8 cellular contexts compared by ENCODE assay signal in the genomic region with DNA sequence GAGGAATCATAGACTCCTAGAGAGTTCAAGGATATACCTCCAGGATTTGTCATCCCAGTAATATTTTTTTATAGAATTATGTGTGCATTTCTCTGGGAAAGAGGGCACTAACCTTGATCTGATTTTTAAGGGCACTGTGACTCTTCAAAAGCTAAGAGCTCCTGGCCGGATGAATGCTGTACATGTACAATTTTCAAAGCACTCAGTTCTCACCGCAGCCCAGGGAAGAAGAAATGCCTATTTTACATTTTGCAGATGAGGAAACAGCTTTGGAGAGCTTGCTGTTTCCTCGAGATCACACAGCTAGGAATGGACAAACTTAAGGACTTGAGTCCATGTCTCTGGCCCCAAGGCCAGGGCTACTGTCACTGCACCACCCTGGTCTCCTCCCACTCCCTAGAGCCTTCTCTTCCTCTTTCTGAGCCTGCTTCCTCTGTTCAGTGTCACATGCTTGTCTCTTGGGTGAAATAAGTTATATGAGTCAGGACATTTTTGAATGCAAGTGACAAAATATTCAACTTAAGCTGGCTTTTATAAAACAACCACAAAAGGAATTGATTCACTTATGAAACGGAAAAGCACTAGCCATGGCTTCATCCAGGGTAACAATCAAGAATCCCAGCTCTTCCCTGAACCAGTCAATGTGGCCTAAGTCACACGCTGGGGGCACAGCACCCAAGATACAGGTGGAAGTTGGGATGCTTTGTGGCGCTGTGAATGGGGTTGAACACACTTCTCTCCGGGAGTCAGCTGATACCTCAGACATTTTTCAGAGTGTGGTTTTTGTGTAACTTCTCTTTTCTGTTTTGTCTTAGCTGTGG. TPM values are rescaled to one million over a fixed set of nuclear protein-coding genes. Genes with fewer than 3 reads are reported as not detected.
DNase-seq lines count a peak whose midpoint lies in the region; ATAC-seq, FAIRE-seq and TF ChIP-seq lines count a peak whose summit lies in the region.

No MANE protein-coding gene starts in this region.

- no peaks in the 10 kb centered on the region for H3K27me3 ChIP-seq in gastrocnemius medialis

- no peak for TF ChIP-seq POLR2A in gastrocnemius medialis (IDR thresholded peaks at IDR 0.05)
- no peak for TF ChIP-seq POLR2A in H54 (IDR thresholded peaks at IDR 0.05; ENCODE audit: low read depth, low read length)

- no peak for FAIRE-seq in H54 (lab: Jason Lieb, UNC)

- TF ChIP-seq CTCF in gastrocnemius medialis (IDR thresholded peaks at IDR 0.05 in 4 of 5, conservative IDR thresholded peaks at IDR 0.05 in 1 of 5), result no peak

- DNase-seq in GF-D8 (lab: John Stamatoyannopoulos, UW) (peak; percentile 82), Kasumi-1 (lab: John Stamatoyannopoulos, UW) (peak; percentile 89 to 90), caudate nucleus (lab: John Stamatoyannopoulos, UW) (peak in 8 of 61 donors; percentile 2 to 31 (median 10)), gastrocnemius medialis (peak; percentile 20 to 61), NCI-H774 (lab: John Stamatoyannopoulos, UW) (no peak), H54 (ENCODE audit: insufficient read length, low spot score) (no peak)
- DNase-seq in stimulated activated CD8-positive, alpha-beta memory T cell treated with anti-CD3 and anti-CD28 coated beads, Interleukin-4, amount 100 ng/mL, for 48 hours, result no peak

- ATAC-seq in GM21515 (IDR thresholded peaks at IDR 0.05; ENCODE audit: unreplicated experiment) (peak; percentile 50), gastrocnemius medialis (peak; percentile 78 to 82)

- intact Hi-C loops in gastrocnemius medialis (cut with DNase I; ENCODE audit: low total_unique reads), result no loop called here

- H3K4me1 ChIP-seq in gastrocnemius medialis, result peaks cover 0 to 4% of the 10 kb centered on the region in 2 donors

- in situ Hi-C loops in gastrocnemius medialis (cut with MboI; ENCODE audit: low sequenced_read_pairs in 4 of 4), result no loop called here

- H3K27ac ChIP-seq in caudate nucleus (ENCODE audit: low read depth, low read length), result peak overlapping the region; percentile 46
- H3K27ac ChIP-seq in gastrocnemius medialis, result peak overlapping the region; percentile 37 to 60 (median 48)

- no peaks in the 10 kb centered on the region for H3K9me3 ChIP-seq in gastrocnemius medialis

- H3K4me3 ChIP-seq in gastrocnemius medialis, result no peak overlapping the region

- no peaks in the 10 kb centered on the region for H3K36me3 ChIP-seq in gastrocnemius medialis

RNA-seq across cellular contexts. Expression of a gene that starts 45.6 kb away (rescaled TPM):
- total RNA-seq in gastrocnemius medialis, result 10 to 100 TPM; 13.5 to 19.0 (median 14.3) TPM

Comparison
In these comparisons a context has a peak if more than half of its experiments do, and no peak if none do; other contexts are left out.
1. DNase-seq: peak in GF-D8 (single experiment), Kasumi-1 (2 of 2) and gastrocnemius medialis (2 of 2); none in NCI-H774 (single experiment), stimulated activated CD8-positive, alpha-beta memory T cell treated with anti-CD3 and anti-CD28 coated beads, Interleukin-4, amount 100 ng/mL, for 48 hours (single experiment) and H54 (single experiment).